Comparison of ENCODE assay signal across 22 cellular contexts in genomic region chr3:13705702-13706280, GRCh38.
DNase-seq lines count a peak whose midpoint lies in the region; ATAC-seq and TF ChIP-seq lines count a peak whose summit lies in the region.
"Had no signal": no experiment of that assay in that cellular context is flagged by ENCODE, and none has a peak within 500 bp of the region (broad histone marks: within the 10 kb centered on the region; RNA-seq: fewer than 3 reads in every experiment).

No MANE protein-coding gene starts in this region.

- peak; percentile 5 for DNase-seq in activated naive CD8-positive, alpha-beta T cell treated with anti-CD3 and anti-CD28 coated beads, Interleukin-2, amount 10 ng/mL, durations not matched to agents 7 days and 5 days
- no peak for DNase-seq in activated naive CD8-positive, alpha-beta T cell treated with anti-CD3 and anti-CD28 coated beads, Interleukin-2, amount 50 U/mL, for 24 hours
- peak; percentile 15 for DNase-seq in activated CD8-positive, alpha-beta memory T cell treated with anti-CD3 and anti-CD28 coated beads, Interleukin-2, amount 50 U/mL, for 48 hours
- DNase-seq in mesothelial cell of epicardium (ENCODE audit: low spot score in 2 of 2, unreplicated experiment in 2 of 2) = peak; percentile 5 to 30
- DNase-seq in upper lobe of right lung = peak; percentile 17
- no peak for DNase-seq in effector memory CD4-positive, alpha-beta T cell
- no peak for DNase-seq in NCI-H1092 treated with DMSO at 0.1 percent for 48 hours (lab: John Stamatoyannopoulos, UW)
- DNase-seq: activated CD4-positive, alpha-beta T cell treated with anti-CD3 and anti-CD28 coated beads for 36 hours; C1 segment of cervical spinal cord; effector CD8-positive, alpha-beta T cell; hypothalamus; NCI-H146; NCI-H526 treated with DMSO at 0.1 percent for 48 hours; psoas muscle; stimulated activated CD4-positive, alpha-beta T cell treated with anti-CD3 and anti-CD28 coated beads, Interleukin-1b, Interleukin-23, amount 100 ng/mL, for 48 hours had no signal

- TF ChIP-seq CTCF in mesothelial cell of epicardium (IDR thresholded peaks at IDR 0.05; ENCODE audit: unreplicated experiment) (no peak), upper lobe of right lung (IDR thresholded peaks at IDR 0.05) (no peak), gastroesophageal sphincter (IDR thresholded peaks at IDR 0.05) (no peak)

- H3K27ac ChIP-seq in upper lobe of right lung (no peak overlapping the region), gastroesophageal sphincter (no peak overlapping the region)
- no peak overlapping the region for H3K27ac ChIP-seq in effector memory CD4-positive, alpha-beta T cell (ENCODE audit: insufficient read depth, low read length, poor library complexity, severe bottlenecking)
- H3K27ac ChIP-seq: body of pancreas, KMS-11, psoas muscle, SJSA1, skin epidermis had no signal

- H3K9me3 Mint-ChIP-seq in activated naive CD8-positive, alpha-beta T cell treated with anti-CD3 and anti-CD28 coated beads, Interleukin-2, amount 10 ng/mL, durations not matched to agents 7 days and 5 days = peaks cover 29% of the 10 kb centered on the region
- H3K9me3 Mint-ChIP-seq in activated naive CD8-positive, alpha-beta T cell treated with anti-CD3 and anti-CD28 coated beads, Interleukin-2, amount 50 U/mL, for 24 hours = peaks cover 29% of the 10 kb centered on the region
- H3K9me3 Mint-ChIP-seq in mesothelial cell of epicardium = peaks cover 63% of the 10 kb centered on the region

- H3K36me3 Mint-ChIP-seq in activated naive CD8-positive, alpha-beta T cell treated with anti-CD3 and anti-CD28 coated beads, Interleukin-2, amount 10 ng/mL, durations not matched to agents 7 days and 5 days = no peaks in the 10 kb centered on the region
- no peaks in the 10 kb centered on the region for H3K36me3 Mint-ChIP-seq in activated naive CD8-positive, alpha-beta T cell treated with anti-CD3 and anti-CD28 coated beads, Interleukin-2, amount 50 U/mL, for 24 hours (ENCODE audit: low read depth)
- H3K36me3 Mint-ChIP-seq in mesothelial cell of epicardium = no peaks in the 10 kb centered on the region

- no peak for ATAC-seq in activated naive CD8-positive, alpha-beta T cell treated with anti-CD3 and anti-CD28 coated beads, Interleukin-2, amount 10 ng/mL, durations not matched to agents 7 days and 5 days (ENCODE audit: low read depth)
- ATAC-seq in activated naive CD8-positive, alpha-beta T cell treated with anti-CD3 and anti-CD28 coated beads, Interleukin-2, amount 50 U/mL, for 24 hours = no peak
- ATAC-seq in upper lobe of right lung (no peak), gastroesophageal sphincter (no peak)
- ATAC-seq: activated CD4-positive, alpha-beta T cell treated with anti-CD3 and anti-CD28 coated beads for 36 hours; body of pancreas; esophagus mucosa; psoas muscle; T-cell had no signal

- POLR2A ChIA-PET in activated naive CD8-positive, alpha-beta T cell treated with anti-CD3 and anti-CD28 coated beads, Interleukin-2, amount 10 ng/mL, durations not matched to agents 7 days and 5 days (lab: Charles Lee) = no interaction called here

- H3K4me1 ChIP-seq in upper lobe of right lung (no peaks in the 10 kb centered on the region), gastroesophageal sphincter (no peaks in the 10 kb centered on the region)
- no peaks in the 10 kb centered on the region for H3K4me1 ChIP-seq in effector memory CD4-positive, alpha-beta T cell (ENCODE audit: control insufficient read depth, insufficient read depth, low read length, poor library complexity, severe bottlenecking)
- H3K4me1 ChIP-seq: body of pancreas, psoas muscle, SJSA1 had no signal

- H3K4me3 ChIP-seq in upper lobe of right lung = no peak overlapping the region
- H3K4me3 ChIP-seq in effector memory CD4-positive, alpha-beta T cell (ENCODE audit: insufficient read depth, low read depth, low read length, poor library complexity, severe bottlenecking) = no peak overlapping the region
- no peak overlapping the region for H3K4me3 ChIP-seq in gastroesophageal sphincter
- H3K4me3 ChIP-seq: body of pancreas, psoas muscle, SJSA1, skin epidermis had no signal

- H3K27me3 ChIP-seq in upper lobe of right lung (no peaks in the 10 kb centered on the region), gastroesophageal sphincter (peaks cover 54% of the 10 kb centered on the region)
- H3K27me3 ChIP-seq in effector memory CD4-positive, alpha-beta T cell (replicated peaks; ENCODE audit: control insufficient read depth, insufficient read depth, low read length, poor library complexity, severe bottlenecking) = no peaks in the 10 kb centered on the region
- H3K27me3 ChIP-seq: body of pancreas, SJSA1 had no signal

- no peak for TF ChIP-seq POLR2A in gastroesophageal sphincter (IDR thresholded peaks at IDR 0.05)

- no peak overlapping the region for H3K27ac Mint-ChIP-seq in activated naive CD8-positive, alpha-beta T cell treated with anti-CD3 and anti-CD28 coated beads, Interleukin-2, amount 10 ng/mL, durations not matched to agents 7 days and 5 days
- no peak overlapping the region for H3K27ac Mint-ChIP-seq in activated naive CD8-positive, alpha-beta T cell treated with anti-CD3 and anti-CD28 coated beads, Interleukin-2, amount 50 U/mL, for 24 hours
- H3K27ac Mint-ChIP-seq in mesothelial cell of epicardium = no peak overlapping the region
- H3K27ac Mint-ChIP-seq: activated CD4-positive, alpha-beta T cell treated with anti-CD3 and anti-CD28 coated beads for 36 hours; T-cell had no signal

- TF ChIP-seq EP300 in gastroesophageal sphincter (IDR thresholded peaks at IDR 0.05) = no peak

- intact Hi-C loops in upper lobe of right lung (cut with DNase I) = no loop called here

- no peaks in the 10 kb centered on the region for H3K9me3 ChIP-seq in upper lobe of right lung
- H3K9me3 ChIP-seq in effector memory CD4-positive, alpha-beta T cell (ENCODE audit: control insufficient read depth, low read length) = no peaks in the 10 kb centered on the region
- peaks cover 0 to 38% (median 0%) of the 10 kb centered on the region in 3 donors for H3K9me3 ChIP-seq in gastroesophageal sphincter
- H3K9me3 ChIP-seq: body of pancreas, psoas muscle, SJSA1 had no signal

- H3K4me1 Mint-ChIP-seq in activated naive CD8-positive, alpha-beta T cell treated with anti-CD3 and anti-CD28 coated beads, Interleukin-2, amount 10 ng/mL, durations not matched to agents 7 days and 5 days = no peaks in the 10 kb centered on the region
- H3K4me1 Mint-ChIP-seq in activated naive CD8-positive, alpha-beta T cell treated with anti-CD3 and anti-CD28 coated beads, Interleukin-2, amount 50 U/mL, for 24 hours = no peaks in the 10 kb centered on the region
- H3K4me1 Mint-ChIP-seq in mesothelial cell of epicardium = no peaks in the 10 kb centered on the region
- H3K4me1 Mint-ChIP-seq: activated CD4-positive, alpha-beta T cell treated with anti-CD3 and anti-CD28 coated beads for 36 hours; T-cell had no signal

- no peaks in the 10 kb centered on the region for H3K27me3 Mint-ChIP-seq in activated naive CD8-positive, alpha-beta T cell treated with anti-CD3 and anti-CD28 coated beads, Interleukin-2, amount 10 ng/mL, durations not matched to agents 7 days and 5 days
- peaks cover 8% of the 10 kb centered on the region for H3K27me3 Mint-ChIP-seq in activated naive CD8-positive, alpha-beta T cell treated with anti-CD3 and anti-CD28 coated beads, Interleukin-2, amount 50 U/mL, for 24 hours
- H3K27me3 Mint-ChIP-seq in mesothelial cell of epicardium (ENCODE audit: low read depth) = peaks cover 38% of the 10 kb centered on the region

- WGBS in gastroesophageal sphincter (ENCODE audit: low coverage in 1 of 2), 2 donors = 72 to 84% methylated on average over 2 to 4 of the region's 4 CpGs

- no peak overlapping the region for H3K4me3 Mint-ChIP-seq in activated naive CD8-positive, alpha-beta T cell treated with anti-CD3 and anti-CD28 coated beads, Interleukin-2, amount 10 ng/mL, durations not matched to agents 7 days and 5 days
- no peak overlapping the region for H3K4me3 Mint-ChIP-seq in activated naive CD8-positive, alpha-beta T cell treated with anti-CD3 and anti-CD28 coated beads, Interleukin-2, amount 50 U/mL, for 24 hours
- H3K4me3 Mint-ChIP-seq in mesothelial cell of epicardium = no peak overlapping the region
- H3K4me3 Mint-ChIP-seq: activated CD4-positive, alpha-beta T cell treated with anti-CD3 and anti-CD28 coated beads for 36 hours; T-cell had no signal

- H3K36me3 ChIP-seq in upper lobe of right lung (no peaks in the 10 kb centered on the region), gastroesophageal sphincter (no peaks in the 10 kb centered on the region)
- H3K36me3 ChIP-seq in effector memory CD4-positive, alpha-beta T cell (ENCODE audit: control insufficient read depth, insufficient read depth, low read length) = no peaks in the 10 kb centered on the region
- H3K36me3 ChIP-seq: SJSA1 had no signal

Comparison
In these comparisons a context has a peak if more than half of its experiments do, and no peak if none do; other contexts are left out.
1. DNase-seq: peak in activated naive CD8-positive, alpha-beta T cell treated with anti-CD3 and anti-CD28 coated beads, Interleukin-2, amount 10 ng/mL, durations not matched to agents 7 days and 5 days (single experiment), activated CD8-positive, alpha-beta memory T cell treated with anti-CD3 and anti-CD28 coated beads, Interleukin-2, amount 50 U/mL, for 48 hours (single experiment), mesothelial cell of epicardium (2 of 2) and upper lobe of right lung (single experiment); none in activated naive CD8-positive, alpha-beta T cell treated with anti-CD3 and anti-CD28 coated beads, Interleukin-2, amount 50 U/mL, for 24 hours (single experiment), effector memory CD4-positive, alpha-beta T cell (0 of 3) and NCI-H1092 treated with DMSO at 0.1 percent for 48 hours (single experiment).